In genomic region chr2:63049291-63050185, GRCh38 we compare ENCODE assay signal across 8 cellular contexts.
DNase-seq lines count a peak whose midpoint lies in the region; ATAC-seq and TF ChIP-seq lines count a peak whose summit lies in the region.

No MANE protein-coding gene starts in this region.

- H3K27me3 ChIP-seq in OCI-LY3 (ENCODE audit: low read depth, low read length) (no peaks in the 10 kb centered on the region), duodenal mucosa (ENCODE audit: control insufficient read depth in 1 of 2, insufficient read depth in 2 of 2, low read length in 2 of 2) (peaks cover 73 to 85% of the 10 kb centered on the region in 2 donors), neuron (ENCODE audit: insufficient read depth, low read length) (peaks cover 21% of the 10 kb centered on the region)

- H3K9ac ChIP-seq in OCI-LY3 (ENCODE audit: low read length) (peak overlapping the region; percentile 68), duodenal mucosa (ENCODE audit: low read depth in 1 of 2, low read length in 2 of 2) (no peak overlapping the region)

- peaks cover 5% of the 10 kb centered on the region for H3K4me1 ChIP-seq in OCI-LY3 (ENCODE audit: low read length)
- peaks cover 43 to 44% of the 10 kb centered on the region in 2 donors for H3K4me1 ChIP-seq in duodenal mucosa (ENCODE audit: control insufficient read depth in 1 of 2, insufficient read depth in 2 of 2, low read length in 2 of 2)
- H3K4me1 ChIP-seq in neuron (ENCODE audit: insufficient read depth, low read length): peaks cover 48% of the 10 kb centered on the region

- TF ChIP-seq CTCF in OCI-LY3 (IDR thresholded peaks at IDR 0.05; ENCODE audit: low read depth, low read length): no peak

- H2AFZ ChIP-seq in OCI-LY3 (ENCODE audit: low read depth, low read length) (peak overlapping the region; percentile 66), neuron (ENCODE audit: low read depth, low read length) (peak overlapping the region; percentile 55)

- DNase-seq in NCI-H748 (lab: John Stamatoyannopoulos, UW; ENCODE audit: unreplicated experiment) (peak; percentile 8), NCI-H748 treated with DMSO at 0.1 percent for 48 hours (lab: John Stamatoyannopoulos, UW) (no peak)
- DNase-seq in stimulated activated CD4-positive, alpha-beta T cell treated with anti-CD3 and anti-CD28 coated beads, Interleukin-4, amount 100 ng/mL, for 1 hour: no peak

- no peak for ATAC-seq in HG02885 (IDR thresholded peaks at IDR 0.05; ENCODE audit: poor library complexity, unreplicated experiment)
- no peak for ATAC-seq in GM21526 (IDR thresholded peaks at IDR 0.05; ENCODE audit: low FRiP score, unreplicated experiment)

- no peaks in the 10 kb centered on the region for H3K36me3 ChIP-seq in OCI-LY3 (replicated peaks; ENCODE audit: low read depth, low read length)
- H3K36me3 ChIP-seq in duodenal mucosa (ENCODE audit: control insufficient read depth in 1 of 2, insufficient read depth in 2 of 2, low read length in 2 of 2): no peaks in the 10 kb centered on the region
- H3K36me3 ChIP-seq in neuron (ENCODE audit: insufficient read depth, low read length): peaks cover 14% of the 10 kb centered on the region

- H3K79me2 ChIP-seq in OCI-LY3 (ENCODE audit: low read length): no peaks in the 10 kb centered on the region

- H3K27ac ChIP-seq in OCI-LY3 (ENCODE audit: low read length): no peak overlapping the region
- H3K27ac ChIP-seq in duodenal mucosa (ENCODE audit: low read depth, low read length): no peak overlapping the region

- H3K9me3 ChIP-seq in OCI-LY3 (ENCODE audit: insufficient read depth, low read length): no peaks in the 10 kb centered on the region
- no peaks in the 10 kb centered on the region for H3K9me3 ChIP-seq in duodenal mucosa (ENCODE audit: control insufficient read depth in 1 of 2, low read length in 2 of 2)
- H3K9me3 ChIP-seq in neuron (ENCODE audit: low read length): peaks cover 9% of the 10 kb centered on the region

- peak overlapping the region; percentile 80 for H3K4me3 ChIP-seq in OCI-LY3 (ENCODE audit: low read length)
- peak overlapping the region; percentile 61 to 65 for H3K4me3 ChIP-seq in duodenal mucosa (ENCODE audit: low read depth in 1 of 2, low read length in 2 of 2)
- H3K4me3 ChIP-seq in neuron (ENCODE audit: low read length): peak overlapping the region; percentile 59

- H3K4me2 ChIP-seq in OCI-LY3 (ENCODE audit: low read length): peak overlapping the region; percentile 94

- no peaks in the 10 kb centered on the region for H4K20me1 ChIP-seq in OCI-LY3 (ENCODE audit: insufficient read depth, low read length)
